ENCODE assay signal across 2 cellular contexts in the genomic region with DNA sequence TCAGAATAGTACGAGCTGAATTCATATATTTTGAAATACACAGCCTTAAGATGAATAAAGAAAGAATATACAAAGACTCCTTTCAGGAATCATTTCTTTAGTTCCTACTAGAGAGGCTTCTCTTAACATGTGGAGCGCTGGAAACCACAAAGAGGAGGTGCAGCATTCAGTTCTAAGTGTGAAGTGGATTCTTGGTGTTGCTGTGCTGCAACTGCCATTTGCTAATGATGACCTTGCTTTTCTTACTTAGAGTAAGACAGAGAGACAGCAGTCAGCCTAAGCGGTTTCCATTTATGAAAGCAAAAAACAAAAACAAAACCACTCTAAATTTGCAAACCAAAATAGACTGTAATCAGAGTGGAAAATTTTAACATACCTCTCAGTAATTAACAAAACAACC.
TF ChIP-seq lines count a peak whose summit lies in the region.

No MANE protein-coding gene starts in this region.

TF ChIP-seq in GM23338, 12 proteins besides CTCF, POLR2A, EP300 and RAD21:
- TF ChIP-seq, protein P1, sequence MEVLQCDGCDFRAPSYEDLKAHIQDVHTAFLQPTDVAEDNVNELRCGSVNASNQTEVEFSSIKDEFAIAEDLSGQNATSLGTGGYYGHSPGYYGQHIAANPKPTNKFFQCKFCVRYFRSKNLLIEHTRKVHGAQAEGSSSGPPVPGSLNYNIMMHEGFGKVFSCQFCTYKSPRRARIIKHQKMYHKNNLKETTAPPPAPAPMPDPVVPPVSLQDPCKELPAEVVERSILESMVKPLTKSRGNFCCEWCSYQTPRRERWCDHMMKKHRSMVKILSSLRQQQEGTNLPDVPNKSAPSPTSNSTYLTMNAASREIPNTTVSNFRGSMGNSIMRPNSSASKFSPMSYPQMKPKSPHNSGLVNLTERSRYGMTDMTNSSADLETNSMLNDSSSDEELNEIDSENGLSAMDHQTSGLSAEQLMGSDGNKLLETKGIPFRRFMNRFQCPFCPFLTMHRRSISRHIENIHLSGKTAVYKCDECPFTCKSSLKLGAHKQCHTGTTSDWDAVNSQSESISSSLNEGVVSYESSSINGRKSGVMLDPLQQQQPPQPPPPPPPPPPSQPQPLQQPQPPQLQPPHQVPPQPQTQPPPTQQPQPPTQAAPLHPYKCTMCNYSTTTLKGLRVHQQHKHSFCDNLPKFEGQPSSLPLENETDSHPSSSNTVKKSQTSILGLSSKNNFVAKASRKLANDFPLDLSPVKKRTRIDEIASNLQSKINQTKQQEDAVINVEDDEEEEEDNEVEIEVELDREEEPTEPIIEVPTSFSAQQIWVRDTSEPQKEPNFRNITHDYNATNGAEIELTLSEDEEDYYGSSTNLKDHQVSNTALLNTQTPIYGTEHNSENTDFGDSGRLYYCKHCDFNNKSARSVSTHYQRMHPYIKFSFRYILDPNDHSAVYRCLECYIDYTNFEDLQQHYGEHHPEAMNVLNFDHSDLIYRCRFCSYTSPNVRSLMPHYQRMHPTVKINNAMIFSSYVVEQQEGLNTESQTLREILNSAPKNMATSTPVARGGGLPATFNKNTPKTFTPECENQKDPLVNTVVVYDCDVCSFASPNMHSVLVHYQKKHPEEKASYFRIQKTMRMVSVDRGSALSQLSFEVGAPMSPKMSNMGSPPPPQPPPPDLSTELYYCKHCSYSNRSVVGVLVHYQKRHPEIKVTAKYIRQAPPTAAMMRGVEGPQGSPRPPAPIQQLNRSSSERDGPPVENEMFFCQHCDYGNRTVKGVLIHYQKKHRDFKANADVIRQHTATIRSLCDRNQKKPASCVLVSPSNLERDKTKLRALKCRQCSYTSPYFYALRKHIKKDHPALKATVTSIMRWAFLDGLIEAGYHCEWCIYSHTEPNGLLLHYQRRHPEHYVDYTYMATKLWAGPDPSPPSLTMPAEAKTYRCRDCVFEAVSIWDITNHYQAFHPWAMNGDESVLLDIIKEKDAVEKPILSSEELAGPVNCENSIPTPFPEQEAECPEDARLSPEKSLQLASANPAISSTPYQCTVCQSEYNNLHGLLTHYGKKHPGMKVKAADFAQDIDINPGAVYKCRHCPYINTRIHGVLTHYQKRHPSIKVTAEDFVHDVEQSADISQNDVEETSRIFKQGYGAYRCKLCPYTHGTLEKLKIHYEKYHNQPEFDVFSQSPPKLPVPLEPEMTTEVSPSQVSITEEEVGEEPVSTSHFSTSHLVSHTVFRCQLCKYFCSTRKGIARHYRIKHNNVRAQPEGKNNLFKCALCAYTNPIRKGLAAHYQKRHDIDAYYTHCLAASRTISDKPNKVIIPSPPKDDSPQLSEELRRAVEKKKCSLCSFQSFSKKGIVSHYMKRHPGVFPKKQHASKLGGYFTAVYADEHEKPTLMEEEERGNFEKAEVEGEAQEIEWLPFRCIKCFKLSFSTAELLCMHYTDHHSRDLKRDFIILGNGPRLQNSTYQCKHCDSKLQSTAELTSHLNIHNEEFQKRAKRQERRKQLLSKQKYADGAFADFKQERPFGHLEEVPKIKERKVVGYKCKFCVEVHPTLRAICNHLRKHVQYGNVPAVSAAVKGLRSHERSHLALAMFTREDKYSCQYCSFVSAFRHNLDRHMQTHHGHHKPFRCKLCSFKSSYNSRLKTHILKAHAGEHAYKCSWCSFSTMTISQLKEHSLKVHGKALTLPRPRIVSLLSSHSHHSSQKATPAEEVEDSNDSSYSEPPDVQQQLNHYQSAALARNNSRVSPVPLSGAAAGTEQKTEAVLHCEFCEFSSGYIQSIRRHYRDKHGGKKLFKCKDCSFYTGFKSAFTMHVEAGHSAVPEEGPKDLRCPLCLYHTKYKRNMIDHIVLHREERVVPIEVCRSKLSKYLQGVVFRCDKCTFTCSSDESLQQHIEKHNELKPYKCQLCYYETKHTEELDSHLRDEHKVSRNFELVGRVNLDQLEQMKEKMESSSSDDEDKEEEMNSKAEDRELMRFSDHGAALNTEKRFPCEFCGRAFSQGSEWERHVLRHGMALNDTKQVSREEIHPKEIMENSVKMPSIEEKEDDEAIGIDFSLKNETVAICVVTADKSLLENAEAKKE (CRISPR knock-in tag; IDR thresholded peaks at IDR 0.05) = no peak
- TF ChIP-seq EZH2 (IDR thresholded peaks at IDR 0.05; ENCODE audit: low read depth, unreplicated experiment) (no peak), NANOG (IDR thresholded peaks at IDR 0.05; ENCODE audit: borderline replicate concordance) (no peak)

TF ChIP-seq in H1, 55 proteins besides CTCF, POLR2A, EP300 and RAD21:
- TF ChIP-seq CBX5 (IDR thresholded peaks at IDR 0.05; ENCODE audit: low read depth, low read length) (no peak), BCL11A (IDR thresholded peaks at IDR 0.05; ENCODE audit: low read depth in 2 of 2, low read length in 2 of 2) (no peak), ZNF274 (IDR thresholded peaks at IDR 0.05; ENCODE audit: borderline replicate concordance, extremely low read depth, low read length) (no peak), HDAC6 (IDR thresholded peaks at IDR 0.05; ENCODE audit: low read depth, low read length) (no peak), RBBP5 (IDR thresholded peaks at IDR 0.05; ENCODE audit: borderline replicate concordance, low read depth, low read length) (no peak), HDAC2 (IDR thresholded peaks at IDR 0.05; ENCODE audit: borderline replicate concordance in 1 of 2, low read depth in 2 of 2, low read length in 2 of 2) (no peak), CBX8 (IDR thresholded peaks at IDR 0.05; ENCODE audit: borderline replicate concordance, low read depth, low read length) (no peak), SUZ12 (IDR thresholded peaks at IDR 0.05; ENCODE audit: low read length) (no peak), EGR1 (IDR thresholded peaks at IDR 0.05; ENCODE audit: borderline replicate concordance, low read depth, low read length) (no peak), TAF1 (IDR thresholded peaks at IDR 0.05; ENCODE audit: low read depth, low read length) (no peak), POLR2AphosphoS5 (IDR thresholded peaks at IDR 0.05; ENCODE audit: low read depth, low read length) (no peak), CEBPB (IDR thresholded peaks at IDR 0.05; ENCODE audit: low read depth, low read length) (no peak), MAFK (IDR thresholded peaks at IDR 0.05; ENCODE audit: low read depth, low read length) (no peak), CREB1 (IDR thresholded peaks at IDR 0.05) (no peak), FOSL1 (IDR thresholded peaks at IDR 0.05; ENCODE audit: insufficient read depth, low read depth, low read length) (no peak)
- TF ChIP-seq, protein P2, sequence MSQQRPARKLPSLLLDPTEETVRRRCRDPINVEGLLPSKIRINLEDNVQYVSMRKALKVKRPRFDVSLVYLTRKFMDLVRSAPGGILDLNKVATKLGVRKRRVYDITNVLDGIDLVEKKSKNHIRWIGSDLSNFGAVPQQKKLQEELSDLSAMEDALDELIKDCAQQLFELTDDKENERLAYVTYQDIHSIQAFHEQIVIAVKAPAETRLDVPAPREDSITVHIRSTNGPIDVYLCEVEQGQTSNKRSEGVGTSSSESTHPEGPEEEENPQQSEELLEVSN (IDR thresholded peaks at IDR 0.05) = no peak
- TF ChIP-seq, protein P3, sequence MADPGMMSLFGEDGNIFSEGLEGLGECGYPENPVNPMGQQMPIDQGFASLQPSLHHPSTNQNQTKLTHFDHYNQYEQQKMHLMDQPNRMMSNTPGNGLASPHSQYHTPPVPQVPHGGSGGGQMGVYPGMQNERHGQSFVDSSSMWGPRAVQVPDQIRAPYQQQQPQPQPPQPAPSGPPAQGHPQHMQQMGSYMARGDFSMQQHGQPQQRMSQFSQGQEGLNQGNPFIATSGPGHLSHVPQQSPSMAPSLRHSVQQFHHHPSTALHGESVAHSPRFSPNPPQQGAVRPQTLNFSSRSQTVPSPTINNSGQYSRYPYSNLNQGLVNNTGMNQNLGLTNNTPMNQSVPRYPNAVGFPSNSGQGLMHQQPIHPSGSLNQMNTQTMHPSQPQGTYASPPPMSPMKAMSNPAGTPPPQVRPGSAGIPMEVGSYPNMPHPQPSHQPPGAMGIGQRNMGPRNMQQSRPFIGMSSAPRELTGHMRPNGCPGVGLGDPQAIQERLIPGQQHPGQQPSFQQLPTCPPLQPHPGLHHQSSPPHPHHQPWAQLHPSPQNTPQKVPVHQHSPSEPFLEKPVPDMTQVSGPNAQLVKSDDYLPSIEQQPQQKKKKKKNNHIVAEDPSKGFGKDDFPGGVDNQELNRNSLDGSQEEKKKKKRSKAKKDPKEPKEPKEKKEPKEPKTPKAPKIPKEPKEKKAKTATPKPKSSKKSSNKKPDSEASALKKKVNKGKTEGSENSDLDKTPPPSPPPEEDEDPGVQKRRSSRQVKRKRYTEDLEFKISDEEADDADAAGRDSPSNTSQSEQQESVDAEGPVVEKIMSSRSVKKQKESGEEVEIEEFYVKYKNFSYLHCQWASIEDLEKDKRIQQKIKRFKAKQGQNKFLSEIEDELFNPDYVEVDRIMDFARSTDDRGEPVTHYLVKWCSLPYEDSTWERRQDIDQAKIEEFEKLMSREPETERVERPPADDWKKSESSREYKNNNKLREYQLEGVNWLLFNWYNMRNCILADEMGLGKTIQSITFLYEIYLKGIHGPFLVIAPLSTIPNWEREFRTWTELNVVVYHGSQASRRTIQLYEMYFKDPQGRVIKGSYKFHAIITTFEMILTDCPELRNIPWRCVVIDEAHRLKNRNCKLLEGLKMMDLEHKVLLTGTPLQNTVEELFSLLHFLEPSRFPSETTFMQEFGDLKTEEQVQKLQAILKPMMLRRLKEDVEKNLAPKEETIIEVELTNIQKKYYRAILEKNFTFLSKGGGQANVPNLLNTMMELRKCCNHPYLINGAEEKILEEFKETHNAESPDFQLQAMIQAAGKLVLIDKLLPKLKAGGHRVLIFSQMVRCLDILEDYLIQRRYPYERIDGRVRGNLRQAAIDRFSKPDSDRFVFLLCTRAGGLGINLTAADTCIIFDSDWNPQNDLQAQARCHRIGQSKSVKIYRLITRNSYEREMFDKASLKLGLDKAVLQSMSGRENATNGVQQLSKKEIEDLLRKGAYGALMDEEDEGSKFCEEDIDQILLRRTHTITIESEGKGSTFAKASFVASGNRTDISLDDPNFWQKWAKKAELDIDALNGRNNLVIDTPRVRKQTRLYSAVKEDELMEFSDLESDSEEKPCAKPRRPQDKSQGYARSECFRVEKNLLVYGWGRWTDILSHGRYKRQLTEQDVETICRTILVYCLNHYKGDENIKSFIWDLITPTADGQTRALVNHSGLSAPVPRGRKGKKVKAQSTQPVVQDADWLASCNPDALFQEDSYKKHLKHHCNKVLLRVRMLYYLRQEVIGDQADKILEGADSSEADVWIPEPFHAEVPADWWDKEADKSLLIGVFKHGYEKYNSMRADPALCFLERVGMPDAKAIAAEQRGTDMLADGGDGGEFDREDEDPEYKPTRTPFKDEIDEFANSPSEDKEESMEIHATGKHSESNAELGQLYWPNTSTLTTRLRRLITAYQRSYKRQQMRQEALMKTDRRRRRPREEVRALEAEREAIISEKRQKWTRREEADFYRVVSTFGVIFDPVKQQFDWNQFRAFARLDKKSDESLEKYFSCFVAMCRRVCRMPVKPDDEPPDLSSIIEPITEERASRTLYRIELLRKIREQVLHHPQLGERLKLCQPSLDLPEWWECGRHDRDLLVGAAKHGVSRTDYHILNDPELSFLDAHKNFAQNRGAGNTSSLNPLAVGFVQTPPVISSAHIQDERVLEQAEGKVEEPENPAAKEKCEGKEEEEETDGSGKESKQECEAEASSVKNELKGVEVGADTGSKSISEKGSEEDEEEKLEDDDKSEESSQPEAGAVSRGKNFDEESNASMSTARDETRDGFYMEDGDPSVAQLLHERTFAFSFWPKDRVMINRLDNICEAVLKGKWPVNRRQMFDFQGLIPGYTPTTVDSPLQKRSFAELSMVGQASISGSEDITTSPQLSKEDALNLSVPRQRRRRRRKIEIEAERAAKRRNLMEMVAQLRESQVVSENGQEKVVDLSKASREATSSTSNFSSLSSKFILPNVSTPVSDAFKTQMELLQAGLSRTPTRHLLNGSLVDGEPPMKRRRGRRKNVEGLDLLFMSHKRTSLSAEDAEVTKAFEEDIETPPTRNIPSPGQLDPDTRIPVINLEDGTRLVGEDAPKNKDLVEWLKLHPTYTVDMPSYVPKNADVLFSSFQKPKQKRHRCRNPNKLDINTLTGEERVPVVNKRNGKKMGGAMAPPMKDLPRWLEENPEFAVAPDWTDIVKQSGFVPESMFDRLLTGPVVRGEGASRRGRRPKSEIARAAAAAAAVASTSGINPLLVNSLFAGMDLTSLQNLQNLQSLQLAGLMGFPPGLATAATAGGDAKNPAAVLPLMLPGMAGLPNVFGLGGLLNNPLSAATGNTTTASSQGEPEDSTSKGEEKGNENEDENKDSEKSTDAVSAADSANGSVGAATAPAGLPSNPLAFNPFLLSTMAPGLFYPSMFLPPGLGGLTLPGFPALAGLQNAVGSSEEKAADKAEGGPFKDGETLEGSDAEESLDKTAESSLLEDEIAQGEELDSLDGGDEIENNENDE (IDR thresholded peaks at IDR 0.05; ENCODE audit: insufficient replicate concordance, low read length) = no peak
